ENCODE assay signal across 10 cellular contexts in genomic region chr11:34624069-34624468, GRCh38. TPM values are rescaled to one million over a fixed set of nuclear protein-coding genes. Genes with fewer than 3 reads are reported as not detected.
DNase-seq lines count a peak whose midpoint lies in the region; ATAC-seq and TF ChIP-seq lines count a peak whose summit lies in the region.
"Had no signal": no experiment of that assay in that cellular context is flagged by ENCODE, and none has a peak within 500 bp of the region (broad histone marks: within the 10 kb centered on the region; RNA-seq: fewer than 3 reads in every experiment).

No MANE protein-coding gene starts in this region.

- no peak overlapping the region for H2BK120ac ChIP-seq in H9 (ENCODE audit: low read depth, low read length, poor library complexity, severe bottlenecking)

- H3K4me3 ChIP-seq in effector memory CD4-positive, alpha-beta T cell (ENCODE audit: insufficient read depth, low read depth, low read length, poor library complexity, severe bottlenecking), result no peak overlapping the region

- H3K4me2 ChIP-seq in H9 (ENCODE audit: insufficient read depth, insufficient read length, low read length), result no peak overlapping the region

- H4K91ac ChIP-seq in H9 (ENCODE audit: insufficient read length, low read depth, low read length), result no peak overlapping the region

- H3K79me2 ChIP-seq in H9 (ENCODE audit: insufficient read depth, low read length), result no peaks in the 10 kb centered on the region

- H3K9ac ChIP-seq in H9 (ENCODE audit: extremely low read depth, insufficient read length, low read length), result no peak overlapping the region

- no peak overlapping the region for H3K4me3 Mint-ChIP-seq in H9

- no peaks in the 10 kb centered on the region for H3K23me2 ChIP-seq in H9 (ENCODE audit: insufficient read length, low read depth, low read length, poor library complexity, severe bottlenecking)

- H2BK15ac ChIP-seq in H9 (ENCODE audit: low read depth, low read length), result no peak overlapping the region

- no peak overlapping the region for H2BK12ac ChIP-seq in H9 (ENCODE audit: insufficient read length, low read depth, low read length)

- H4K20me1 ChIP-seq in H9 (ENCODE audit: control insufficient read depth, insufficient read depth, insufficient read length), result no peaks in the 10 kb centered on the region

- H2AK5ac ChIP-seq in H9 (ENCODE audit: insufficient read length, low read length), result no peak overlapping the region

- no peaks in the 10 kb centered on the region for H3K36me3 Mint-ChIP-seq in H9 (ENCODE audit: insufficient read depth in 1 of 3, low read depth in 3 of 3)

- H4K5ac ChIP-seq in H9 (ENCODE audit: insufficient read length, low read depth, low read length), result no peak overlapping the region

- H3K4me1 ChIP-seq in effector memory CD4-positive, alpha-beta T cell (ENCODE audit: control insufficient read depth, insufficient read depth, low read length, poor library complexity, severe bottlenecking), result no peaks in the 10 kb centered on the region
- no peaks in the 10 kb centered on the region for H3K4me1 ChIP-seq in H9 (ENCODE audit: insufficient read depth, low read length)

- no peak overlapping the region for H3K4ac ChIP-seq in H9 (ENCODE audit: low read depth, low read length)

- H3K27ac ChIP-seq in 22Rv1 (peak overlapping the region; percentile 10; the same call in 1 of the 2 replicates), H9 (ENCODE audit: insufficient read length, low read depth, low read length) (no peak overlapping the region)
- no peak overlapping the region for H3K27ac ChIP-seq in effector memory CD4-positive, alpha-beta T cell (ENCODE audit: insufficient read depth, low read length, poor library complexity, severe bottlenecking)

- H3K14ac ChIP-seq in H9 (ENCODE audit: insufficient read depth, low read length), result no peak overlapping the region

- H3K4me1 Mint-ChIP-seq in H9, result peaks cover 5 to 6% of the 10 kb centered on the region in 2 experiments; a peak in 2 of 4 replicates

- TF ChIP-seq CTCF in 22Rv1 (IDR thresholded peaks at IDR 0.05) (no peak), H9 (conservative IDR thresholded peaks at IDR 0.05) (no peak)

- in situ Hi-C loops in KBM-7 (cut with MboI; ENCODE audit: low pct_unique_long_range_greater_than_20kb, low sequenced_read_pairs), result no loop called here

- no peak overlapping the region for H2BK20ac ChIP-seq in H9 (ENCODE audit: low read depth, low read length, poor library complexity, severe bottlenecking)

- no peak overlapping the region for H2AFZ ChIP-seq in H9 (ENCODE audit: low read length)

- H3T11ph ChIP-seq in H9 (ENCODE audit: low read length), result no peak overlapping the region

- H3K36me3 ChIP-seq in effector memory CD4-positive, alpha-beta T cell (ENCODE audit: control insufficient read depth, insufficient read depth, low read length), result no peaks in the 10 kb centered on the region

- H3K23ac ChIP-seq in H9 (ENCODE audit: insufficient read length, low read depth, low read length), result no peak overlapping the region

- peak; percentile 2 to 29 (median 3) for DNase-seq in effector memory CD4-positive, alpha-beta T cell
- no peak for DNase-seq in H9
- DNase-seq in NCI-H1694 treated with DMSO at 0.1 percent for 48 hours (lab: John Stamatoyannopoulos, UW), result no peak
- no peak for DNase-seq in KBM-7
- DNase-seq: C1 segment of cervical spinal cord had no signal

- peak; percentile 92 for ATAC-seq in GM19351 (IDR thresholded peaks at IDR 0.05; ENCODE audit: unreplicated experiment)
- ATAC-seq in HG03520 (IDR thresholded peaks at IDR 0.05; ENCODE audit: unreplicated experiment), result peak; percentile 75
- ATAC-seq in HG03460 (IDR thresholded peaks at IDR 0.05; ENCODE audit: unreplicated experiment), result no peak
- ATAC-seq: Panc1 had no signal

- H3K27me3 Mint-ChIP-seq in H9 (ENCODE audit: low read depth), result peaks cover 6% of the 10 kb centered on the region

- no peak overlapping the region for H3K27ac Mint-ChIP-seq in H9

- H3K18ac ChIP-seq in H9 (ENCODE audit: insufficient read length, low read depth, low read length), result no peak overlapping the region

- peaks cover 4% of the 10 kb centered on the region for H3K27me3 ChIP-seq in effector memory CD4-positive, alpha-beta T cell (replicated peaks; ENCODE audit: control insufficient read depth, insufficient read depth, low read length, poor library complexity, severe bottlenecking)
- no peaks in the 10 kb centered on the region for H3K27me3 ChIP-seq in H9 (ENCODE audit: insufficient read depth, low read length)

- no peak overlapping the region for H3K56ac ChIP-seq in H9 (ENCODE audit: insufficient read length, low read depth, low read length)

- H4K8ac ChIP-seq in H9 (replicated peaks; ENCODE audit: insufficient read length, low read depth, low read length), result no peak overlapping the region

- no peaks in the 10 kb centered on the region for H3K9me3 ChIP-seq in effector memory CD4-positive, alpha-beta T cell (ENCODE audit: control insufficient read depth, low read length)
- no peaks in the 10 kb centered on the region for H3K9me3 ChIP-seq in H9 (ENCODE audit: control insufficient read depth, low read depth, low read length)

- H2BK5ac ChIP-seq in H9 (ENCODE audit: insufficient read length, low read length), result no peak overlapping the region

- H3K9me3 Mint-ChIP-seq in H9, result no peaks in the 10 kb centered on the region

- no peaks in the 10 kb centered on the region for H3K79me1 ChIP-seq in H9 (ENCODE audit: insufficient read depth, low read depth, low read length, poor library complexity, severe bottlenecking)

- no CpG with 5 or more reads among the region's 10 CpGs for WGBS in H9 (ENCODE audit: extremely low coverage, insufficient read length, low lambda C conversion rate)

RNA-seq across cellular contexts. Expression of gene EHF, which starts 3.2 kb away (rescaled TPM):
- not detected in 2 replicates for total RNA-seq in H9 (2021)

Comparison
In these comparisons a context has a peak if more than half of its experiments do, and no peak if none do; other contexts are left out.
1. DNase-seq: peak in effector memory CD4-positive, alpha-beta T cell (3 of 3); none in H9 (single experiment), NCI-H1694 treated with DMSO at 0.1 percent for 48 hours (single experiment) and KBM-7 (single experiment).